Comparison of ENCODE assay signal across 8 cellular contexts in the genomic region with DNA sequence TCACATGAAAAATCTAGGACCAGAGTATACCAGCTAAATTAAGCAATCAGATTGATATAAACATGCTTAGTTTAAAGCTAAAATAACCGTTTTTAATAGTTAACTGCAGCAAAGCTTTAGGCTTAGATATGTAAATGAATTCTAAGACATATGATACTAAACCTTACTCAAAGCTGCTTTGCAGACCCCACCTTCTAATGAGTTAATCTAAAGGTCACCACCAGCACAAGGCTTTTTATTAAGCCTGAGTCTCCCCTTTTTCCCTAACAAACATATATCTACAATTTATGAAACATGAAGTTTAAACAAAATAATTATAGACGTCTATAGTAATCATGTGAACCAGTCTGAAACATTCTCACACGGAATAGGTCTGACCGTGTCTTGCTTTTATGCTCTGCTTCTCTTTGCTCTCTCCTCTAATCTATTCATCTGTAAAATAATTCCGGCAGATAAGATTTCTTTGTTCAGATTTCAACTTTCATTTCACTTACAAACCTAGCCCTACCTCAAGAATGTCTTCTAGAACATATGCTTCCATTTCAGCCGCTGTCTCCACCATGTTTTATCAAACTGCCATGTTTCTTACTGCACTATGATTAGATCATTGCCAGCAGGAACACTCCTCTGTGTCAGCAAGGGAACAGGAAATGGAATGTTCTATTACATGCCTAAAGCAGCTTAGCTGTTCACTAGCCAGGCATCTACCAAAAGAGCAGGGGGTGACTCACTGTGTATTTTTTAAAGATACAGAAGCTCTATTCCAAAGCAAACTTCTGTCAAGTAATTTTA. TPM values are rescaled to one million over a fixed set of nuclear protein-coding genes. Genes with fewer than 3 reads are reported as not detected.
DNase-seq lines count a peak whose midpoint lies in the region; ATAC-seq, FAIRE-seq and TF ChIP-seq lines count a peak whose summit lies in the region.

No MANE protein-coding gene starts in this region.

- no peak for TF ChIP-seq POLR2A in breast epithelium (IDR thresholded peaks at IDR 0.05)

- peaks cover 0 to 4% of the 10 kb centered on the region in 2 donors for H3K4me1 ChIP-seq in breast epithelium

- in situ Hi-C loops in GM13977 (cut with MboI; ENCODE audit: low pct_unique_long_range_greater_than_20kb, low sequenced_read_pairs, unreplicated experiment) = no loop called here

- DNase-seq in GM13977 (ENCODE audit: low spot score) (peak; percentile 59), NCI-H128 (lab: John Stamatoyannopoulos, UW; ENCODE audit: unreplicated experiment) (peak; percentile 33), SW480 (ENCODE audit: low spot score) (peak; percentile 86), breast epithelium (ENCODE audit: low spot score in 2 of 2) (peak in 1 of 2 donors; percentile 56), iris pigment epithelial cell (ENCODE audit: low read depth) (peak; percentile 98)
- peak; percentile 40 for DNase-seq in stimulated activated CD4-positive, alpha-beta T cell treated with anti-CD3 and anti-CD28 coated beads, Interleukin-15, amount 100 ng/mL, for 24 hours

- H3K27me3 ChIP-seq in breast epithelium = no peaks in the 10 kb centered on the region

- no peak for TF ChIP-seq CTCF in GM13977 (IDR thresholded peaks at IDR 0.05; ENCODE audit: extremely low read depth, insufficient read depth, missing control alignments)
- no peak for TF ChIP-seq CTCF in breast epithelium (IDR thresholded peaks at IDR 0.05)

- peak overlapping the region; percentile 50 to 68 (median 52) for H3K4me3 ChIP-seq in breast epithelium

- no peaks in the 10 kb centered on the region for H3K9me3 ChIP-seq in breast epithelium

- intact Hi-C loops in breast epithelium (cut with DNase I; ENCODE audit: low total_unique reads) = no loop called here

- peak overlapping the region; percentile 87 to 90 for H3K27ac ChIP-seq in breast epithelium

- peak; percentile 97 for ATAC-seq in HG02840 (IDR thresholded peaks at IDR 0.05; ENCODE audit: low FRiP score, unreplicated experiment)

- H3K36me3 ChIP-seq in breast epithelium = no peaks in the 10 kb centered on the region

- peak; percentile 99 for FAIRE-seq in A204.1 (lab: Jason Lieb, UNC)

RNA-seq across cellular contexts. Expression of a gene that starts 35.9 kb away (rescaled TPM):
- total RNA-seq in breast epithelium = 10 to 100 TPM; 53.0 to 81.4 (median 69.2) TPM
